12 cellular contexts compared by ENCODE assay signal in genomic region chr11:15038963-15039362, GRCh38. TPM values are rescaled to one million over a fixed set of nuclear protein-coding genes. Genes with fewer than 3 reads are reported as not detected.
A peak's percentile ranks its signal among the peaks of the same experiment; 100 is the strongest.
DNase-seq lines count a peak whose midpoint lies in the region; ATAC-seq and TF ChIP-seq lines count a peak whose summit lies in the region.
"Had no signal": no experiment of that assay in that cellular context is flagged by ENCODE, and none has a peak within 500 bp of the region (broad histone marks: within the 10 kb centered on the region; RNA-seq: fewer than 3 reads in every experiment).

No MANE protein-coding gene starts in this region.

- peaks cover 14% of the 10 kb centered on the region for H3K27me3 Mint-ChIP-seq in CD8-positive, alpha-beta T cell (ENCODE audit: low read depth)

- CTCF ChIA-PET in OCI-LY7 (lab: Charles Lee; ENCODE audit: unreplicated experiment), result no interaction called here
- CTCF ChIA-PET in CD8-positive, alpha-beta T cell (lab: Charles Lee), result no interaction called here

- H3K4me1 Mint-ChIP-seq in CD8-positive, alpha-beta T cell (ENCODE audit: low read depth), result no peaks in the 10 kb centered on the region

- H3K4me2 ChIP-seq in OCI-LY7 (ENCODE audit: low read length), result no peak overlapping the region

- H3K9me3 ChIP-seq in BE2C (no peaks in the 10 kb centered on the region), OCI-LY7 (ENCODE audit: low read length) (no peaks in the 10 kb centered on the region)
- H3K9me3 ChIP-seq in CD8-positive, alpha-beta T cell (ENCODE audit: low read length), result no peaks in the 10 kb centered on the region

- H3K4me3 ChIP-seq in BE2C (ENCODE audit: low read depth, low read length) (no peak overlapping the region), OCI-LY7 (ENCODE audit: low read depth, low read length, poor library complexity, severe bottlenecking) (no peak overlapping the region), fibroblast of villous mesenchyme (ENCODE audit: low read depth, low read length) (no peak overlapping the region)
- H3K4me3 ChIP-seq in CD8-positive, alpha-beta T cell (ENCODE audit: low read depth, low read length), result no peak overlapping the region

- no peaks in the 10 kb centered on the region for H3K36me3 Mint-ChIP-seq in CD8-positive, alpha-beta T cell

- H3K36me3 ChIP-seq in BE2C, result no peaks in the 10 kb centered on the region
- no peaks in the 10 kb centered on the region for H3K36me3 ChIP-seq in OCI-LY7 (ENCODE audit: insufficient read depth, low read length)
- no peaks in the 10 kb centered on the region for H3K36me3 ChIP-seq in CD8-positive, alpha-beta T cell (ENCODE audit: insufficient read depth, low read length)

- H3K4me1 ChIP-seq in BE2C (no peaks in the 10 kb centered on the region), OCI-LY7 (ENCODE audit: insufficient read depth, low read length, poor library complexity, severe bottlenecking) (no peaks in the 10 kb centered on the region)
- H3K4me1 ChIP-seq in CD8-positive, alpha-beta T cell (ENCODE audit: insufficient read depth, low read length), result no peaks in the 10 kb centered on the region

- DNase-seq in BE2C (no peak), GM04504 (ENCODE audit: low read depth) (peak; percentile 4), OCI-LY7 (ENCODE audit: low spot score) (peak; percentile 3), fibroblast of villous mesenchyme (ENCODE audit: low read depth) (peak; percentile 7), GF-D8 (lab: John Stamatoyannopoulos, UW) (no peak), A172 (ENCODE audit: low spot score) (no peak)
- DNase-seq in CD8-positive, alpha-beta T cell, result no peak
- DNase-seq: activated CD4-positive, alpha-beta T cell treated with anti-CD3 and anti-CD28 coated beads, Interleukin-2, amount 50 U/mL, for 4 hours; NCI-H146; SHP77; stimulated activated CD4-positive, alpha-beta T cell treated with anti-CD3 and anti-CD28 coated beads, Interleukin-1b, Interleukin-23, amount 100 ng/mL, for 48 hours had no signal

- TF ChIP-seq CTCF in BE2C (IDR thresholded peaks at IDR 0.05; ENCODE audit: low read depth, low read length) (peak; percentile 13; the same call in 1 of the 2 replicates), OCI-LY7 (conservative IDR thresholded peaks at IDR 0.05; ENCODE audit: low read length) (0 out of 2 replicates have a peak, but pooled peaks have one; percentile 41), fibroblast of villous mesenchyme (IDR thresholded peaks at IDR 0.05; ENCODE audit: insufficient read depth, low read depth, low read length) (peak; percentile 19)
- no peak for TF ChIP-seq CTCF in CD8-positive, alpha-beta T cell (IDR thresholded peaks at IDR 0.05)

- no peak overlapping the region for H3K27ac ChIP-seq in OCI-LY7 (ENCODE audit: low read depth, low read length, poor library complexity, severe bottlenecking)
- no peak overlapping the region for H3K27ac ChIP-seq in CD8-positive, alpha-beta T cell (ENCODE audit: low read depth, low read length)

- H3K9me3 Mint-ChIP-seq in CD8-positive, alpha-beta T cell, result no peaks in the 10 kb centered on the region

- POLR2A ChIA-PET in OCI-LY7 (lab: Charles Lee), result interaction anchor here (0.6 kb wide), 1 partner anchor 84 kb away, joined by 3 read pairs; no protein-coding TSS in a partner anchor
- POLR2A ChIA-PET in CD8-positive, alpha-beta T cell (lab: Charles Lee), result no interaction called here

- intact Hi-C loops in OCI-LY7 (cut with micrococcal nuclease; ENCODE audit: unreplicated experiment), result no loop called here
- intact Hi-C loops in CD8-positive, alpha-beta T cell (cut with DNase I, micrococcal nuclease), result no loop called here

- no peaks in the 10 kb centered on the region for H3K79me2 ChIP-seq in OCI-LY7 (ENCODE audit: insufficient read depth, low read depth, low read length)

- no peaks in the 10 kb centered on the region for H3K9me2 ChIP-seq in OCI-LY7 (ENCODE audit: insufficient read depth, low read length)

- BruUV-seq in OCI-LY7 (replicated peaks; lab: Mats Ljungman, UMichigan), result no TSS peak

- ATAC-seq in CD8-positive, alpha-beta T cell, result no peak

- no peak overlapping the region for H3K4me3 Mint-ChIP-seq in CD8-positive, alpha-beta T cell

- H3K27ac Mint-ChIP-seq in CD8-positive, alpha-beta T cell, result no peak overlapping the region

- no peaks in the 10 kb centered on the region for H3K27me3 ChIP-seq in BE2C
- H3K27me3 ChIP-seq in CD8-positive, alpha-beta T cell (ENCODE audit: insufficient read depth, low read length), result peaks cover 3% of the 10 kb centered on the region

- H2AFZ ChIP-seq in OCI-LY7 (ENCODE audit: low read length), result no peak overlapping the region

- no peaks in the 10 kb centered on the region for H4K20me1 ChIP-seq in OCI-LY7 (ENCODE audit: insufficient read depth, low read length)

RNA-seq across cellular contexts. Expression of gene CALCB, which starts 34.4 kb away (rescaled TPM):
- 0.56 TPM for polyA plus RNA-seq in BE2C (2012; ENCODE audit: insufficient read depth, insufficient read length, low read depth)
- 0.44 TPM in 1 of 2 replicates, not detected in the other for total RNA-seq in OCI-LY7 (2014; rRNA removed; shearing (Covaris generic))
- not detected in 2 replicates for total RNA-seq in OCI-LY7 (2022)
- total RNA-seq in fibroblast of villous mesenchyme, result not detected in 2 replicates
- not detected in 2 replicates for total RNA-seq in A172 (2014; rRNA removed; shearing (Covaris generic))
- under 1 TPM in 1 of 2 experiments, not detected in 1; 0.22 TPM for total RNA-seq in CD8-positive, alpha-beta T cell
- total RNA-seq: G401 had no signal

Comparison
In these comparisons a context has a peak if more than half of its experiments do, and no peak if none do; other contexts are left out.
1. DNase-seq: peak in GM04504 (single experiment), OCI-LY7 (single experiment) and fibroblast of villous mesenchyme (single experiment); none in BE2C (single experiment), GF-D8 (single experiment), A172 (single experiment) and CD8-positive, alpha-beta T cell (0 of 7).